Comparison of ENCODE assay signal across 2 cellular contexts in genomic region chr12:50249464-50250229, GRCh38.
TF ChIP-seq lines count a peak whose summit lies in the region.

No MANE protein-coding gene starts in this region.

TF ChIP-seq in A549, 52 proteins besides CTCF, POLR2A, EP300 and RAD21:
- TF ChIP-seq KDM5A (IDR thresholded peaks at IDR 0.05) = no peak
- no peak for TF ChIP-seq ZFP36 (IDR thresholded peaks at IDR 0.05; ENCODE audit: borderline replicate concordance, partially characterized antibody)
- TF ChIP-seq HEYL (CRISPR knock-in tag; IDR thresholded peaks at IDR 0.05) = no peak
- TF ChIP-seq CHD4 (IDR thresholded peaks at IDR 0.05; ENCODE audit: borderline replicate concordance) = no peak

TF ChIP-seq in K562, 482 proteins besides CTCF, POLR2A, EP300 and RAD21:
- 0 out of 2 replicates have a peak, but pooled peaks have one; percentile 39 for TF ChIP-seq FOXM1 (IDR thresholded peaks at IDR 0.05; ENCODE audit: low read depth)
- TF ChIP-seq FOXM1 (CRISPR knock-in tag; IDR thresholded peaks at IDR 0.05; ENCODE audit: low read depth) = no peak
- TF ChIP-seq DPF2 (IDR thresholded peaks at IDR 0.05) = peak; percentile 73
- no peak for TF ChIP-seq CSDE1 (IDR thresholded peaks at IDR 0.05)
- peak in 1 of 2 experiments; percentile 34; a peak in 1 of 4 replicates for TF ChIP-seq MNT (conservative IDR thresholded peaks at IDR 0.05)
- TF ChIP-seq EP400 (IDR thresholded peaks at IDR 0.05) = 0 out of 2 replicates have a peak, but pooled peaks have one; percentile 17
- TF ChIP-seq, protein P1, sequence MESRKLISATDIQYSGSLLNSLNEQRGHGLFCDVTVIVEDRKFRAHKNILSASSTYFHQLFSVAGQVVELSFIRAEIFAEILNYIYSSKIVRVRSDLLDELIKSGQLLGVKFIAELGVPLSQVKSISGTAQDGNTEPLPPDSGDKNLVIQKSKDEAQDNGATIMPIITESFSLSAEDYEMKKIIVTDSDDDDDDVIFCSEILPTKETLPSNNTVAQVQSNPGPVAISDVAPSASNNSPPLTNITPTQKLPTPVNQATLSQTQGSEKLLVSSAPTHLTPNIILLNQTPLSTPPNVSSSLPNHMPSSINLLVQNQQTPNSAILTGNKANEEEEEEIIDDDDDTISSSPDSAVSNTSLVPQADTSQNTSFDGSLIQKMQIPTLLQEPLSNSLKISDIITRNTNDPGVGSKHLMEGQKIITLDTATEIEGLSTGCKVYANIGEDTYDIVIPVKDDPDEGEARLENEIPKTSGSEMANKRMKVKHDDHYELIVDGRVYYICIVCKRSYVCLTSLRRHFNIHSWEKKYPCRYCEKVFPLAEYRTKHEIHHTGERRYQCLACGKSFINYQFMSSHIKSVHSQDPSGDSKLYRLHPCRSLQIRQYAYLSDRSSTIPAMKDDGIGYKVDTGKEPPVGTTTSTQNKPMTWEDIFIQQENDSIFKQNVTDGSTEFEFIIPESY (CRISPR knock-in tag; IDR thresholded peaks at IDR 0.05) = peak; percentile 48; the same call in 1 of the 2 replicates
- peak; percentile 5; the same call in 1 of the 2 replicates for TF ChIP-seq NCOR1 (IDR thresholded peaks at IDR 0.05)
- TF ChIP-seq POLR2H (tag; IDR thresholded peaks at IDR 0.05; ENCODE audit: low read depth) = 0 out of 2 replicates have a peak, but pooled peaks have one; percentile 21
- TF ChIP-seq CREB1 (IDR thresholded peaks at IDR 0.05) = no peak
- TF ChIP-seq CREB1 (CRISPR knock-in tag; IDR thresholded peaks at IDR 0.05) = no peak
- TF ChIP-seq MYNN (IDR thresholded peaks at IDR 0.05) = peak; percentile 100
- TF ChIP-seq MYNN (CRISPR knock-in tag; IDR thresholded peaks at IDR 0.05) = peak; percentile 99
- no peak for TF ChIP-seq PHF21A (IDR thresholded peaks at IDR 0.05; ENCODE audit: borderline replicate concordance, low read depth)
- TF ChIP-seq ZNF592 (IDR thresholded peaks at IDR 0.05) = peak; percentile 83
- peak; percentile 58; the same call in 1 of the 2 replicates for TF ChIP-seq TOE1 (IDR thresholded peaks at IDR 0.05; ENCODE audit: borderline replicate concordance)
- no peak for TF ChIP-seq TOE1 (CRISPR knock-in tag; IDR thresholded peaks at IDR 0.05; ENCODE audit: borderline replicate concordance, low read depth)
- peak; percentile 37; the same call in 1 of the 2 replicates for TF ChIP-seq JUND (IDR thresholded peaks at IDR 0.05; ENCODE audit: borderline replicate concordance, low read depth, low read length)
- TF ChIP-seq JUND (tag; IDR thresholded peaks at IDR 0.05; ENCODE audit: borderline replicate concordance, low read depth, low read length) = no peak
- no peak for TF ChIP-seq TCF7L2 (IDR thresholded peaks at IDR 0.05; ENCODE audit: low read depth, low read length)
- no peak for TF ChIP-seq SIRT6 (IDR thresholded peaks at IDR 0.05; ENCODE audit: low read depth, low read length)
- TF ChIP-seq SMARCE1 (IDR thresholded peaks at IDR 0.05) = peak; percentile 33; the same call in 1 of the 2 replicates
- peak; percentile 43 for TF ChIP-seq ARID1B (IDR thresholded peaks at IDR 0.05)
- TF ChIP-seq DMBX1 (CRISPR knock-in tag; IDR thresholded peaks at IDR 0.05; ENCODE audit: borderline replicate concordance) = 0 out of 2 replicates have a peak, but pooled peaks have one; percentile 55
- TF ChIP-seq FOXJ3 (CRISPR knock-in tag; IDR thresholded peaks at IDR 0.05) = 0 out of 2 replicates have a peak, but pooled peaks have one; percentile 49
- no peak for TF ChIP-seq SRF (CRISPR knock-in tag; IDR thresholded peaks at IDR 0.05)
- 0 out of 2 replicates have a peak, but pooled peaks have one; percentile 14 for TF ChIP-seq MYC (IDR thresholded peaks at IDR 0.05; ENCODE audit: low read depth, low read length)
- TF ChIP-seq MYC (CRISPR knock-in tag; IDR thresholded peaks at IDR 0.05; ENCODE audit: borderline replicate concordance, low read depth) = no peak
- TF ChIP-seq EGR1 (conservative IDR thresholded peaks at IDR 0.05) = peak; percentile 62
- TF ChIP-seq, protein P2, sequence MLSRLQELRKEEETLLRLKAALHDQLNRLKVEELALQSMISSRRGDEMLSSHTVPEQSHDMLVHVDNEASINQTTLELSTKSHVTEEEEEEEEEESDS (CRISPR knock-in tag; IDR thresholded peaks at IDR 0.05) = no peak
- TF ChIP-seq ZKSCAN1 (IDR thresholded peaks at IDR 0.05; ENCODE audit: low read depth, low read length) = no peak
- peak; percentile 29; the same call in 1 of the 2 replicates for TF ChIP-seq SMARCA4 (IDR thresholded peaks at IDR 0.05)
- TF ChIP-seq FOSL1 (tag; conservative IDR thresholded peaks at IDR 0.05) = 0 out of 2 replicates have a peak, but pooled peaks have one; percentile 45
- TF ChIP-seq KDM1A (IDR thresholded peaks at IDR 0.05) = peak; percentile 41 to 52; a peak in 1 of 4 replicates
- peak; percentile 43; the same call in 1 of the 2 replicates for TF ChIP-seq C11orf30 (IDR thresholded peaks at IDR 0.05; ENCODE audit: low read depth)
- TF ChIP-seq IRF1 (CRISPR knock-in tag; IDR thresholded peaks at IDR 0.05; ENCODE audit: borderline replicate concordance) = no peak
- 0 out of 2 replicates have a peak, but pooled peaks have one; percentile 14 for TF ChIP-seq ATF3 (IDR thresholded peaks at IDR 0.05)
- TF ChIP-seq ATF3 (CRISPR knock-in tag; conservative IDR thresholded peaks at IDR 0.05) = no peak
- no peak for TF ChIP-seq L3MBTL2 (IDR thresholded peaks at IDR 0.05)
- TF ChIP-seq BRF1 (IDR thresholded peaks at IDR 0.05; ENCODE audit: borderline replicate concordance, extremely low read depth, insufficient read length) = no peak
- no peak for TF ChIP-seq CCAR2 (IDR thresholded peaks at IDR 0.05; ENCODE audit: low read depth, low read length)
- no peak for TF ChIP-seq NR2C2 (CRISPR knock-in tag; IDR thresholded peaks at IDR 0.05)
- TF ChIP-seq NR2C2 (tag; IDR thresholded peaks at IDR 0.05) = peak; percentile 61
- TF ChIP-seq RFX1 (IDR thresholded peaks at IDR 0.05) = peak; percentile 77
- peak; percentile 18 for TF ChIP-seq TBP (optimal IDR thresholded peaks at IDR 0.05; ENCODE audit: low read depth, low read length)
- TF ChIP-seq RBFOX2 (IDR thresholded peaks at IDR 0.05; ENCODE audit: low read depth, low read length) = no peak
- no peak for TF ChIP-seq ZNF143 (CRISPR knock-in tag; IDR thresholded peaks at IDR 0.05)
- no peak for TF ChIP-seq TGIF2 (CRISPR knock-in tag; IDR thresholded peaks at IDR 0.05)
- no peak for TF ChIP-seq IRF2 (CRISPR knock-in tag; IDR thresholded peaks at IDR 0.05)
- TF ChIP-seq, protein P3, sequence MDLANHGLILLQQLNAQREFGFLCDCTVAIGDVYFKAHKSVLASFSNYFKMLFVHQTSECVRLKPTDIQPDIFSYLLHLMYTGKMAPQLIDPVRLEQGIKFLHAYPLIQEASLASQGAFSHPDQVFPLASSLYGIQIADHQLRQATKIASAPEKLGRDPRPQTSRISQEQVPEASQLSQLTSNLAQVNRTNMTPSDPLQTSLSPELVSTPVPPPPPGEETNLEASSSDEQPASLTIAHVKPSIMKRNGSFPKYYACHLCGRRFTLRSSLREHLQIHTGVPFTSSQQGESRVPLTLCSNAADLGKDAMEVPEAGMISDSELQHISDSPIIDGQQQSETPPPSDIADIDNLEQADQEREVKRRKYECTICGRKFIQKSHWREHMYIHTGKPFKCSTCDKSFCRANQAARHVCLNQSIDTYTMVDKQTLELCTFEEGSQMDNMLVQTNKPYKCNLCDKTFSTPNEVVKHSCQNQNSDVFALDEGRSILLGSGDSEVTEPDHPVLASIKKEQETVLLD (IDR thresholded peaks at IDR 0.05) = peak; percentile 56; the same call in 1 of the 2 replicates
- 0 out of 2 replicates have a peak, but pooled peaks have one; percentile 12 for TF ChIP-seq GATAD2B (IDR thresholded peaks at IDR 0.05; ENCODE audit: borderline replicate concordance)
- TF ChIP-seq ZNF347 (CRISPR knock-in tag; IDR thresholded peaks at IDR 0.05; ENCODE audit: low read depth) = no peak
- no peak for TF ChIP-seq CAMTA2 (CRISPR knock-in tag; conservative IDR thresholded peaks at IDR 0.05)
- TF ChIP-seq ARNT (IDR thresholded peaks at IDR 0.05) = 0 out of 4 replicates have a peak, but pooled peaks of 1 of the 2 experiments have one; percentile 40
- no peak for TF ChIP-seq NR2C1 (IDR thresholded peaks at IDR 0.05)
- peak; percentile 56; the same call in 1 of the 2 replicates for TF ChIP-seq NR2C1 (tag; IDR thresholded peaks at IDR 0.05)
- TF ChIP-seq RCOR1 (IDR thresholded peaks at IDR 0.05; ENCODE audit: borderline replicate concordance in 1 of 2, low read depth in 2 of 2, low read length in 2 of 2) = peak in 1 of 2 experiments; percentile 42; a peak in 1 of 4 replicates
TF ChIP-seq in K562: peak in this region for 30.
